7 cellular contexts compared by ENCODE assay signal in the genomic region with DNA sequence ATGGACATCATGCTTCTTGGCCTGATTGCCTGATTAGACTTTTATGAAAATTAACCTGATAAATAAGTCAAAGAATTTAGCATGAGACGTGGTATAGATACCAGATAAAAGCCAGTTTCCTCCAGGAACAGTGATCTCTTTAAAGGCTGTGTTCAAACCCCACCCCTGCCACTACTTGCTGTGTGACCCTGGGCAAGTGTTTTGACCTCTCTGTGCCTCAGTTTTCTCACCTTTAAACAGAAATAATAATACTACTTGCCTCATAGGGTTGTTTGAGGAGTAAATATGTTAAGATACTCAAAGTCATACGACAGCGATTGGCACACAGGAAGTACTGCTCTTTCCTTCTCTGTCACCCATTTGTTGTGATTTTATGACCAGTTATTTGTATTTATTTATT.
"Had no signal": no experiment of that assay in that cellular context is flagged by ENCODE, and none has a peak within 500 bp of the region (broad histone marks: within the 10 kb centered on the region; RNA-seq: fewer than 3 reads in every experiment).

No MANE protein-coding gene starts in this region.

- FAIRE-seq: HepG2, HTR-8/SVneo had no signal

- H3K4me2 ChIP-seq: KMS-11 had no signal

- H3K9ac ChIP-seq: KMS-11 had no signal

- DNase-seq: IMR-90, KBM-7, KG1 had no signal

- H3K27ac ChIP-seq: HL-60, KMS-11 had no signal
